In the genomic region with DNA sequence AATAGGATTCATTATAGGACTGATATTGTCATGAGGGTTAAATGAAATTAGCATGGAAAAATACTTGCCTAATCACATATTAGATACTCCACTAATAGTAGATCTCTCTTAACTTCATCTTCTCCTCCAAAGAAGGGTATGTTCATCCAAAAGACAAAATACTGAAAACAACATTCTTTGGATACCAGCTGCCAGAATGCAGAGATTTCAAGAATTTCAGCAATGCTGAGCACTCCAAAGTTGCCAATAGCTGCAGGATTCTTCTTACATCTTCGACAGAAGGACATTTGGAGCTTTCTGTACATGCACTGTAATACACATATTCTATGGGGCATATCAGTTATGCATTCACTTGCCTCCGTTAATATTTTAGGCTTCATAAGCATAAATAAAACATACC, we compare ENCODE assay signal across 2 cellular contexts.
TF ChIP-seq lines count a peak whose summit lies in the region.

No MANE protein-coding gene starts in this region.

TF ChIP-seq in GM23338, 12 proteins besides CTCF, POLR2A, EP300 and RAD21 (continued from another document):
- TF ChIP-seq, protein P1, sequence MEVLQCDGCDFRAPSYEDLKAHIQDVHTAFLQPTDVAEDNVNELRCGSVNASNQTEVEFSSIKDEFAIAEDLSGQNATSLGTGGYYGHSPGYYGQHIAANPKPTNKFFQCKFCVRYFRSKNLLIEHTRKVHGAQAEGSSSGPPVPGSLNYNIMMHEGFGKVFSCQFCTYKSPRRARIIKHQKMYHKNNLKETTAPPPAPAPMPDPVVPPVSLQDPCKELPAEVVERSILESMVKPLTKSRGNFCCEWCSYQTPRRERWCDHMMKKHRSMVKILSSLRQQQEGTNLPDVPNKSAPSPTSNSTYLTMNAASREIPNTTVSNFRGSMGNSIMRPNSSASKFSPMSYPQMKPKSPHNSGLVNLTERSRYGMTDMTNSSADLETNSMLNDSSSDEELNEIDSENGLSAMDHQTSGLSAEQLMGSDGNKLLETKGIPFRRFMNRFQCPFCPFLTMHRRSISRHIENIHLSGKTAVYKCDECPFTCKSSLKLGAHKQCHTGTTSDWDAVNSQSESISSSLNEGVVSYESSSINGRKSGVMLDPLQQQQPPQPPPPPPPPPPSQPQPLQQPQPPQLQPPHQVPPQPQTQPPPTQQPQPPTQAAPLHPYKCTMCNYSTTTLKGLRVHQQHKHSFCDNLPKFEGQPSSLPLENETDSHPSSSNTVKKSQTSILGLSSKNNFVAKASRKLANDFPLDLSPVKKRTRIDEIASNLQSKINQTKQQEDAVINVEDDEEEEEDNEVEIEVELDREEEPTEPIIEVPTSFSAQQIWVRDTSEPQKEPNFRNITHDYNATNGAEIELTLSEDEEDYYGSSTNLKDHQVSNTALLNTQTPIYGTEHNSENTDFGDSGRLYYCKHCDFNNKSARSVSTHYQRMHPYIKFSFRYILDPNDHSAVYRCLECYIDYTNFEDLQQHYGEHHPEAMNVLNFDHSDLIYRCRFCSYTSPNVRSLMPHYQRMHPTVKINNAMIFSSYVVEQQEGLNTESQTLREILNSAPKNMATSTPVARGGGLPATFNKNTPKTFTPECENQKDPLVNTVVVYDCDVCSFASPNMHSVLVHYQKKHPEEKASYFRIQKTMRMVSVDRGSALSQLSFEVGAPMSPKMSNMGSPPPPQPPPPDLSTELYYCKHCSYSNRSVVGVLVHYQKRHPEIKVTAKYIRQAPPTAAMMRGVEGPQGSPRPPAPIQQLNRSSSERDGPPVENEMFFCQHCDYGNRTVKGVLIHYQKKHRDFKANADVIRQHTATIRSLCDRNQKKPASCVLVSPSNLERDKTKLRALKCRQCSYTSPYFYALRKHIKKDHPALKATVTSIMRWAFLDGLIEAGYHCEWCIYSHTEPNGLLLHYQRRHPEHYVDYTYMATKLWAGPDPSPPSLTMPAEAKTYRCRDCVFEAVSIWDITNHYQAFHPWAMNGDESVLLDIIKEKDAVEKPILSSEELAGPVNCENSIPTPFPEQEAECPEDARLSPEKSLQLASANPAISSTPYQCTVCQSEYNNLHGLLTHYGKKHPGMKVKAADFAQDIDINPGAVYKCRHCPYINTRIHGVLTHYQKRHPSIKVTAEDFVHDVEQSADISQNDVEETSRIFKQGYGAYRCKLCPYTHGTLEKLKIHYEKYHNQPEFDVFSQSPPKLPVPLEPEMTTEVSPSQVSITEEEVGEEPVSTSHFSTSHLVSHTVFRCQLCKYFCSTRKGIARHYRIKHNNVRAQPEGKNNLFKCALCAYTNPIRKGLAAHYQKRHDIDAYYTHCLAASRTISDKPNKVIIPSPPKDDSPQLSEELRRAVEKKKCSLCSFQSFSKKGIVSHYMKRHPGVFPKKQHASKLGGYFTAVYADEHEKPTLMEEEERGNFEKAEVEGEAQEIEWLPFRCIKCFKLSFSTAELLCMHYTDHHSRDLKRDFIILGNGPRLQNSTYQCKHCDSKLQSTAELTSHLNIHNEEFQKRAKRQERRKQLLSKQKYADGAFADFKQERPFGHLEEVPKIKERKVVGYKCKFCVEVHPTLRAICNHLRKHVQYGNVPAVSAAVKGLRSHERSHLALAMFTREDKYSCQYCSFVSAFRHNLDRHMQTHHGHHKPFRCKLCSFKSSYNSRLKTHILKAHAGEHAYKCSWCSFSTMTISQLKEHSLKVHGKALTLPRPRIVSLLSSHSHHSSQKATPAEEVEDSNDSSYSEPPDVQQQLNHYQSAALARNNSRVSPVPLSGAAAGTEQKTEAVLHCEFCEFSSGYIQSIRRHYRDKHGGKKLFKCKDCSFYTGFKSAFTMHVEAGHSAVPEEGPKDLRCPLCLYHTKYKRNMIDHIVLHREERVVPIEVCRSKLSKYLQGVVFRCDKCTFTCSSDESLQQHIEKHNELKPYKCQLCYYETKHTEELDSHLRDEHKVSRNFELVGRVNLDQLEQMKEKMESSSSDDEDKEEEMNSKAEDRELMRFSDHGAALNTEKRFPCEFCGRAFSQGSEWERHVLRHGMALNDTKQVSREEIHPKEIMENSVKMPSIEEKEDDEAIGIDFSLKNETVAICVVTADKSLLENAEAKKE (CRISPR knock-in tag; IDR thresholded peaks at IDR 0.05) = peak; percentile 52; the same call in 1 of the 2 replicates
- TF ChIP-seq REST (IDR thresholded peaks at IDR 0.05; ENCODE audit: unreplicated experiment) (no peak), CREB1 (CRISPR knock-in tag; IDR thresholded peaks at IDR 0.05; ENCODE audit: low read depth) (no peak), NANOG (IDR thresholded peaks at IDR 0.05; ENCODE audit: borderline replicate concordance) (peak; percentile 73; the same call in 1 of the 2 replicates)
TF ChIP-seq in GM23338: peak in this region for 3.

TF ChIP-seq in H1, 55 proteins besides CTCF, POLR2A, EP300 and RAD21 (continued from another document):
- TF ChIP-seq HDAC2 (IDR thresholded peaks at IDR 0.05; ENCODE audit: borderline replicate concordance in 1 of 2, low read depth in 2 of 2, low read length in 2 of 2) (peak in 1 of 2 experiments; percentile 59; a peak in 1 of 4 replicates), KDM5A (IDR thresholded peaks at IDR 0.05; ENCODE audit: low read length) (no peak), MAX (IDR thresholded peaks at IDR 0.05) (no peak), NRF1 (IDR thresholded peaks at IDR 0.05; ENCODE audit: low read depth, low read length) (no peak), PHF8 (conservative IDR thresholded peaks at IDR 0.05; ENCODE audit: low read depth, low read length) (no peak), TCF12 (IDR thresholded peaks at IDR 0.05; ENCODE audit: low read depth, low read length) (peak; percentile 76; the same call in 1 of the 2 replicates), ATF2 (IDR thresholded peaks at IDR 0.05; ENCODE audit: low read length) (peak; percentile 34; the same call in 1 of the 2 replicates), SRF (IDR thresholded peaks at IDR 0.05; ENCODE audit: low read depth, low read length) (no peak), SAP30 (IDR thresholded peaks at IDR 0.05; ENCODE audit: insufficient read depth, insufficient replicate concordance, low read length) (no peak), ASH2L (IDR thresholded peaks at IDR 0.05; ENCODE audit: low read length) (no peak), MAFK (IDR thresholded peaks at IDR 0.05; ENCODE audit: low read depth, low read length) (no peak), POLR2AphosphoS5 (IDR thresholded peaks at IDR 0.05; ENCODE audit: low read depth, low read length) (no peak), FOSL1 (IDR thresholded peaks at IDR 0.05; ENCODE audit: insufficient read depth, low read depth, low read length) (no peak), HDAC6 (IDR thresholded peaks at IDR 0.05; ENCODE audit: low read depth, low read length) (no peak), BRCA1 (IDR thresholded peaks at IDR 0.05; ENCODE audit: low read depth, low read length) (no peak), CTBP2 (IDR thresholded peaks at IDR 0.05; ENCODE audit: borderline replicate concordance, insufficient read depth, insufficient read length, low read length) (no peak), CREB1 (IDR thresholded peaks at IDR 0.05) (no peak), SP4 (IDR thresholded peaks at IDR 0.05; ENCODE audit: low read length) (no peak), TAF1 (IDR thresholded peaks at IDR 0.05; ENCODE audit: low read depth, low read length) (no peak), SP2 (IDR thresholded peaks at IDR 0.05; ENCODE audit: low read length) (no peak), ZNF274 (IDR thresholded peaks at IDR 0.05; ENCODE audit: borderline replicate concordance, extremely low read depth, low read length) (no peak), RXRA (IDR thresholded peaks at IDR 0.05; ENCODE audit: insufficient read depth, low read depth, low read length) (no peak), RFX5 (IDR thresholded peaks at IDR 0.05; ENCODE audit: borderline replicate concordance, low read depth, low read length) (no peak), E2F6 (IDR thresholded peaks at IDR 0.05) (no peak), TAF7 (optimal IDR thresholded peaks at IDR 0.05; ENCODE audit: borderline replicate concordance, low read depth, low read length) (no peak), RNF2 (IDR thresholded peaks at IDR 0.05; ENCODE audit: borderline replicate concordance, low read depth, low read length, missing control alignments, poor library complexity, severe bottlenecking) (no peak), CBX8 (IDR thresholded peaks at IDR 0.05; ENCODE audit: borderline replicate concordance, low read depth, low read length) (no peak), SUZ12 (IDR thresholded peaks at IDR 0.05; ENCODE audit: low read length) (no peak), CHD1 (IDR thresholded peaks at IDR 0.05; ENCODE audit: low read depth, low read length) (no peak), BCL11A (IDR thresholded peaks at IDR 0.05; ENCODE audit: low read depth in 2 of 2, low read length in 2 of 2) (peak; percentile 47 to 67), JUND (IDR thresholded peaks at IDR 0.05; ENCODE audit: low read length) (no peak), GTF2F1 (IDR thresholded peaks at IDR 0.05; ENCODE audit: borderline replicate concordance, low read depth, low read length) (no peak), JUN (IDR thresholded peaks at IDR 0.05; ENCODE audit: low read depth, low read length) (no peak), BACH1 (IDR thresholded peaks at IDR 0.05; ENCODE audit: low read length) (no peak), YY1 (IDR thresholded peaks at IDR 0.05; ENCODE audit: low read depth, low read length) (peak; percentile 18; the same call in 1 of the 2 replicates), GABPA (IDR thresholded peaks at IDR 0.05; ENCODE audit: borderline replicate concordance, insufficient read depth, low read length) (no peak), KDM1A (IDR thresholded peaks at IDR 0.05; ENCODE audit: borderline replicate concordance, low read length) (no peak), EZH2 (IDR thresholded peaks at IDR 0.05; ENCODE audit: low read depth, low read length, severe bottlenecking) (no peak)
- TF ChIP-seq, protein P2, sequence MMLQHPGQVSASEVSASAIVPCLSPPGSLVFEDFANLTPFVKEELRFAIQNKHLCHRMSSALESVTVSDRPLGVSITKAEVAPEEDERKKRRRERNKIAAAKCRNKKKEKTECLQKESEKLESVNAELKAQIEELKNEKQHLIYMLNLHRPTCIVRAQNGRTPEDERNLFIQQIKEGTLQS (IDR thresholded peaks at IDR 0.05; ENCODE audit: insufficient read depth, low read depth, low read length) = no peak
- TF ChIP-seq, protein P3, sequence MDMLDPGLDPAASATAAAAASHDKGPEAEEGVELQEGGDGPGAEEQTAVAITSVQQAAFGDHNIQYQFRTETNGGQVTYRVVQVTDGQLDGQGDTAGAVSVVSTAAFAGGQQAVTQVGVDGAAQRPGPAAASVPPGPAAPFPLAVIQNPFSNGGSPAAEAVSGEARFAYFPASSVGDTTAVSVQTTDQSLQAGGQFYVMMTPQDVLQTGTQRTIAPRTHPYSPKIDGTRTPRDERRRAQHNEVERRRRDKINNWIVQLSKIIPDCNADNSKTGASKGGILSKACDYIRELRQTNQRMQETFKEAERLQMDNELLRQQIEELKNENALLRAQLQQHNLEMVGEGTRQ (IDR thresholded peaks at IDR 0.05; ENCODE audit: low read length) = no peak
